8 cellular contexts compared by ENCODE assay signal in the genomic region with DNA sequence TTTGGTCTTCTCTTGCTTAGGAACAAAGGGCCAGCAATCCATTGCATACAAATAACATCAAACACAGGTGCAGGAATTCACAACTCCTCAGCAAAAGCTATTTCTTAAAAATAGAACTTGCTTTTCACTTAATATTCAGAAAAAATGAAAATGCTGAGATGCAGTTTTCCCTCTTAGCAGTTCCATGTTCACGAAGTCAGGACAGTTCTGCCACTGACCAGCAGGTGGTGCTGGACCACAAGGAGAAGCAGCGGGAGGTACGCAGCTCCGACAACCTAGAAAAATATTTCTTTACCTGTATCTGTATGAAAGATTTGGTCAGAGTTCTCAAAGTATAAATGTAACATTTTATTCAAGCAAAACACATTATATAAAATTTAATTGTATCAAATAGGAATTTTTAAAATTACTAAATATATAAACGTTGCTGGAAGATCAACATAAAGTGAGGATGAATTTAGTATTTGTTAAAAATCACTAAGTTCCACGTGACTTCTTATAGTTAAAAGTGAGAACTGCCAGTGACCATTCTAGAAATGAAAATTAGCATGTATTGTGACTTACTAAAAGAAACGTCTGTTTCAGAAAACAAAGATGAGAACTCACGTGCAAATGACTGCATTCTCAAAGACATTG. TPM values are rescaled to one million over a fixed set of nuclear protein-coding genes. Genes with fewer than 3 reads are reported as not detected.
DNase-seq lines count a peak whose midpoint lies in the region; TF ChIP-seq lines count a peak whose summit lies in the region.

No MANE protein-coding gene starts in this region.

- no peak overlapping the region for H3K27ac Mint-ChIP-seq in chondrocyte (ENCODE audit: unreplicated experiment)

- peak; percentile 67 for DNase-seq in ACHN
- DNase-seq in GM13976 (ENCODE audit: low spot score), result peak; percentile 70
- DNase-seq in NCI-H128 (lab: John Stamatoyannopoulos, UW; ENCODE audit: unreplicated experiment), result peak; percentile 73
- peak; percentile 48 for DNase-seq in activated CD4-positive, alpha-beta T cell treated with anti-CD3 and anti-CD28 coated beads for 1 hour
- DNase-seq in chondrocyte (ENCODE audit: low spot score), result no peak
- peak; percentile 72 to 94 for DNase-seq in lower leg skin (ENCODE audit: low spot score in 2 of 2)
- peak; percentile 38 to 47 (median 47) for DNase-seq in stimulated activated CD4-positive, alpha-beta T cell treated with anti-CD3 and anti-CD28 coated beads, TNF-alpha, amount 100 ng/mL, for 4 hours (ENCODE audit: low read depth in 3 of 3)
- no peak for DNase-seq in NCI-H226

- intact Hi-C loops in lower leg skin (cut with DNase I; ENCODE audit: low total_unique reads), result no loop called here

- H3K4me3 Mint-ChIP-seq in chondrocyte (ENCODE audit: unreplicated experiment), result no peak overlapping the region

- in situ Hi-C loops in ACHN (cut with HindIII; ENCODE audit: low pct_ligation_motif_present, low pct_unique_long_range_greater_than_20kb, low sequenced_read_pairs) (no loop called here), GM13976 (cut with MboI; ENCODE audit: low sequenced_read_pairs, unreplicated experiment) (no loop called here)

- peaks cover 4% of the 10 kb centered on the region for H3K36me3 Mint-ChIP-seq in chondrocyte (ENCODE audit: low read depth)

- no peaks in the 10 kb centered on the region for H3K4me1 Mint-ChIP-seq in chondrocyte (ENCODE audit: low read depth)

- no peak overlapping the region for H3K4me3 ChIP-seq in lower leg skin (ENCODE audit: low read depth, poor library complexity, severe bottlenecking)

- TF ChIP-seq CTCF in GM13976 (IDR thresholded peaks at IDR 0.05; ENCODE audit: borderline replicate concordance, control extremely low read depth, extremely low read depth, insufficient read depth, missing control alignments), result peak; percentile 95
- peak; percentile 99 for TF ChIP-seq CTCF in chondrocyte (IDR thresholded peaks at IDR 0.05)
- peak in 1 of 3 donors; percentile 65 for TF ChIP-seq CTCF in lower leg skin (IDR thresholded peaks at IDR 0.05)

- no peaks in the 10 kb centered on the region for H3K9me3 Mint-ChIP-seq in chondrocyte (ENCODE audit: low read depth)

- 38 to 41% methylated on average over 8 of the region's 8 CpGs for WGBS in lower leg skin, 2 donors

- no peak for TF ChIP-seq POLR2A in lower leg skin (IDR thresholded peaks at IDR 0.05)

- H3K27me3 Mint-ChIP-seq in chondrocyte (ENCODE audit: low read depth), result no peaks in the 10 kb centered on the region

RNA-seq across cellular contexts. Expression of gene ADNP2, which starts 48.8 kb away (rescaled TPM):
- 15.2 to 17.8 TPM (median 15.3 TPM) in 3 replicates for total RNA-seq in chondrocyte
- 10 to 100 TPM; 18.1 to 22.6 (median 19.9) TPM for total RNA-seq in lower leg skin

Comparison
In these comparisons a context has a peak if more than half of its experiments do, and no peak if none do; other contexts are left out.
1. DNase-seq: peak in ACHN (single experiment), GM13976 (single experiment), NCI-H128 (single experiment), activated CD4-positive, alpha-beta T cell treated with anti-CD3 and anti-CD28 coated beads for 1 hour (single experiment), lower leg skin (2 of 2) and stimulated activated CD4-positive, alpha-beta T cell treated with anti-CD3 and anti-CD28 coated beads, TNF-alpha, amount 100 ng/mL, for 4 hours (3 of 3); none in chondrocyte (single experiment) and NCI-H226 (single experiment).